ENCODE assay signal across 7 cellular contexts in the genomic region with DNA sequence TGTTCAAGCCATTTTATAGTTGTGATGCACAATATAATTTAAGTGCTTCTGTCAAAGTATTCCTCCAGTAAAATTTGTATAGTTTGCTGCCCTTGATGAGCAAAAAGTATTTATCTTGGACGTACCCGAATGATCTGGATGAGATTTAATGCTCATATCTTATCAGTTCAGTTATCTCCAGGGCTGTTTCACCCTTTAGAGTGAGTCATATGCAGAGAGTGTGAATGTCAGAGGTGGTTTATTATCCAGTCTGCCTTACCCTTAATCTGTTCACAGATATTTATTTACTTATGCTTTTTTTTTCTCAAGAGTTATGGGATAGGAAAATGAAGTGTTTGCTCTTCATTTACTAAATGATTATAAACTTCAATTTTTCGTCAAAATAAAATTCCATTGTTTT. TPM values are rescaled to one million over a fixed set of nuclear protein-coding genes. Genes with fewer than 3 reads are reported as not detected.
"Had no signal": no experiment of that assay in that cellular context is flagged by ENCODE, and none has a peak within 500 bp of the region (broad histone marks: within the 10 kb centered on the region; RNA-seq: fewer than 3 reads in every experiment).

No MANE protein-coding gene starts in this region.

RNA-seq across cellular contexts. Expression of gene KRT76, which starts 26.6 kb away (rescaled TPM):
- total RNA-seq: GM23338, H1, H9, HepG2, HFFc6, HT1080, K562 had no signal

RNA-seq across cellular contexts. Expression of gene KRT3, which starts 45.4 kb away (rescaled TPM):
- total RNA-seq: GM23338, H1, H9, HepG2, HFFc6, K562 had no signal

RNA-seq across cellular contexts. Expression of gene KRT77, which starts 47.2 kb away (rescaled TPM):
- total RNA-seq: GM23338, H1, H9, HepG2, HFFc6, HT1080, K562 had no signal
